In genomic region chr19:35937345-35938281, GRCh38 we compare ENCODE assay signal across 9 cellular contexts. TPM values are rescaled to one million over a fixed set of nuclear protein-coding genes. Genes with fewer than 3 reads are reported as not detected.
DNase-seq lines count a peak whose midpoint lies in the region; ATAC-seq and TF ChIP-seq lines count a peak whose summit lies in the region.
"Had no signal": no experiment of that assay in that cellular context is flagged by ENCODE, and none has a peak within 500 bp of the region (broad histone marks: within the 10 kb centered on the region; RNA-seq: fewer than 3 reads in every experiment).

No MANE protein-coding gene starts in this region.

- intact Hi-C loops in sciatic nerve (cut with DNase I): no loop called here
- intact Hi-C loops in testis (cut with DNase I; ENCODE audit: low total_unique reads): no loop called here

- DNase-seq in GM12865 (ENCODE audit: low read depth): no peak
- no peak for DNase-seq in fibroblast of villous mesenchyme (ENCODE audit: low read depth)
- DNase-seq in sciatic nerve (ENCODE audit: low spot score): no peak
- no peak for DNase-seq in testis
- DNase-seq in cortex of kidney (lab: John Stamatoyannopoulos, UW): no peak
- DNase-seq in G401 (ENCODE audit: low spot score): no peak

- whole genome bisulfite sequencing in testis, 2 donors: 49 to 56% methylated on average over 11 to 14 of the region's 14 CpGs

- no peak overlapping the region for H3K27ac ChIP-seq in testis

- peak overlapping the region; percentile 74 for H3K4me3 ChIP-seq in GM12865 (ENCODE audit: low read depth, low read length)
- H3K4me3 ChIP-seq in fibroblast of villous mesenchyme (ENCODE audit: low read depth, low read length): peak overlapping the region; percentile 72
- H3K4me3 ChIP-seq in testis: no peak overlapping the region

- no peaks in the 10 kb centered on the region for H3K9me3 ChIP-seq in testis

- TF ChIP-seq POLR2A in testis (IDR thresholded peaks at IDR 0.05): no peak

- H3K4me1 ChIP-seq in testis: peaks cover 19% of the 10 kb centered on the region

- no peaks in the 10 kb centered on the region for H3K36me3 ChIP-seq in testis (ENCODE audit: low read depth, missing control alignments)

- TF ChIP-seq CTCF in GM12865 (IDR thresholded peaks at IDR 0.05; ENCODE audit: insufficient read depth, low read depth, low read length, missing control alignments) (no peak), fibroblast of villous mesenchyme (IDR thresholded peaks at IDR 0.05; ENCODE audit: insufficient read depth, low read depth, low read length) (no peak), testis (IDR thresholded peaks at IDR 0.05) (no peak)

- peak; percentile 15 for ATAC-seq in SK-N-SH treated with all-trans-retinoic acid at 6 μM for 48 hours
- ATAC-seq in sciatic nerve: peak; percentile 4
- ATAC-seq in GM21526 (IDR thresholded peaks at IDR 0.05; ENCODE audit: low FRiP score, unreplicated experiment): no peak

- H3K27me3 ChIP-seq in testis: no peaks in the 10 kb centered on the region

- in situ Hi-C loops in G401 (cut with HindIII; ENCODE audit: low sequenced_read_pairs): no loop called here

TF ChIP-seq in SK-N-SH treated with all-trans-retinoic acid at 6 μM for 48 hours, 23 proteins besides CTCF, POLR2A, EP300 and RAD21:
- TF ChIP-seq GLIS3 (CRISPR knock-in tag; IDR thresholded peaks at IDR 0.05): no peak
- TF ChIP-seq, protein P1, sequence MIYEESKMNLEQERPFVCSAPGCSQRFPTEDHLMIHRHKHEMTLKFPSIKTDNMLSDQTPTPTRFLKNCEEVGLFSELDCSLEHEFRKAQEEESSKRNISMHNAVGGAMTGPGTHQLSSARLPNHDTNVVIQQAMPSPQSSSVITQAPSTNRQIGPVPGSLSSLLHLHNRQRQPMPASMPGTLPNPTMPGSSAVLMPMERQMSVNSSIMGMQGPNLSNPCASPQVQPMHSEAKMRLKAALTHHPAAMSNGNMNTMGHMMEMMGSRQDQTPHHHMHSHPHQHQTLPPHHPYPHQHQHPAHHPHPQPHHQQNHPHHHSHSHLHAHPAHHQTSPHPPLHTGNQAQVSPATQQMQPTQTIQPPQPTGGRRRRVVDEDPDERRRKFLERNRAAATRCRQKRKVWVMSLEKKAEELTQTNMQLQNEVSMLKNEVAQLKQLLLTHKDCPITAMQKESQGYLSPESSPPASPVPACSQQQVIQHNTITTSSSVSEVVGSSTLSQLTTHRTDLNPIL (CRISPR knock-in tag; IDR thresholded peaks at IDR 0.05; ENCODE audit: low read depth): no peak
- TF ChIP-seq RARB (CRISPR knock-in tag; IDR thresholded peaks at IDR 0.05): no peak
- no peak for TF ChIP-seq ESRRG (CRISPR knock-in tag; IDR thresholded peaks at IDR 0.05)
- TF ChIP-seq TCF4 (CRISPR knock-in tag; IDR thresholded peaks at IDR 0.05; ENCODE audit: borderline replicate concordance): no peak
- no peak for TF ChIP-seq ARNTL (CRISPR knock-in tag; IDR thresholded peaks at IDR 0.05; ENCODE audit: borderline replicate concordance, low read depth)
- no peak for TF ChIP-seq ZFP3 (CRISPR knock-in tag; IDR thresholded peaks at IDR 0.05)
- TF ChIP-seq, protein P2, sequence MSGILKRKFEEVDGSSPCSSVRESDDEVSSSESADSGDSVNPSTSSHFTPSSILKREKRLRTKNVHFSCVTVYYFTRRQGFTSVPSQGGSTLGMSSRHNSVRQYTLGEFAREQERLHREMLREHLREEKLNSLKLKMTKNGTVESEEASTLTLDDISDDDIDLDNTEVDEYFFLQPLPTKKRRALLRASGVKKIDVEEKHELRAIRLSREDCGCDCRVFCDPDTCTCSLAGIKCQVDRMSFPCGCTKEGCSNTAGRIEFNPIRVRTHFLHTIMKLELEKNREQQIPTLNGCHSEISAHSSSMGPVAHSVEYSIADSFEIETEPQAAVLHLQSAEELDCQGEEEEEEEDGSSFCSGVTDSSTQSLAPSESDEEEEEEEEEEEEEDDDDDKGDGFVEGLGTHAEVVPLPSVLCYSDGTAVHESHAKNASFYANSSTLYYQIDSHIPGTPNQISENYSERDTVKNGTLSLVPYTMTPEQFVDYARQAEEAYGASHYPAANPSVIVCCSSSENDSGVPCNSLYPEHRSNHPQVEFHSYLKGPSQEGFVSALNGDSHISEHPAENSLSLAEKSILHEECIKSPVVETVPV (CRISPR knock-in tag; IDR thresholded peaks at IDR 0.05): no peak
- no peak for TF ChIP-seq ZFP30 (CRISPR knock-in tag; IDR thresholded peaks at IDR 0.05)
- TF ChIP-seq PATZ1 (CRISPR knock-in tag; IDR thresholded peaks at IDR 0.05; ENCODE audit: borderline replicate concordance): no peak
- TF ChIP-seq ZNF8 (CRISPR knock-in tag; IDR thresholded peaks at IDR 0.05): no peak
- no peak for TF ChIP-seq BACH2 (CRISPR knock-in tag; IDR thresholded peaks at IDR 0.05; ENCODE audit: borderline replicate concordance)
- no peak for TF ChIP-seq CSDC2 (CRISPR knock-in tag; IDR thresholded peaks at IDR 0.05)

RNA-seq across cellular contexts. Expression of gene LRFN3, which starts 1.4 kb away (rescaled TPM):
- total RNA-seq in fibroblast of villous mesenchyme (3.5 and 6.8 TPM in 2 replicates), sciatic nerve (13.1 TPM), testis (10 to 100 TPM; 27.6 to 31.7 TPM)
- 12.7 TPM for polyA plus RNA-seq in testis (ENCODE audit: insufficient read depth, low read depth, low replicate concordance)
- total RNA-seq in G401 (2014; rRNA removed; shearing (Covaris generic)): 6.2 and 15.8 TPM in 2 replicates

RNA-seq across cellular contexts. Expression of gene TYROBP, which starts 29.5 kb away (rescaled TPM):
- total RNA-seq in fibroblast of villous mesenchyme: not detected in 2 replicates
- 104 TPM for total RNA-seq in sciatic nerve
- total RNA-seq in testis: 10 to 100 TPM in 1 of 2 donors, 1 to 10 TPM in 1; 2.9 to 21.7 TPM
- polyA plus RNA-seq in testis (ENCODE audit: insufficient read depth, low read depth, low replicate concordance): 77.5 TPM
- total RNA-seq in G401 (2014; rRNA removed; shearing (Covaris generic)): 7.3 TPM in 1 of 2 replicates, not detected in the other
- total RNA-seq: renal cortical epithelial cell had no signal

RNA-seq across cellular contexts. Expression of gene HCST, which starts 35.3 kb away (rescaled TPM):
- total RNA-seq in fibroblast of villous mesenchyme (0.43 and 0.64 TPM in 2 replicates), sciatic nerve (14.3 TPM), testis (1 to 10 TPM in 1 of 2 donors, under 1 TPM in 1; 0.87 to 3.5 TPM)
- 16.8 TPM for polyA plus RNA-seq in testis (ENCODE audit: insufficient read depth, low read depth, low replicate concordance)
- not detected in 2 replicates for total RNA-seq in G401 (2014; rRNA removed; shearing (Covaris generic))
- total RNA-seq: renal cortical epithelial cell had no signal

RNA-seq across cellular contexts. Expression of gene NFKBID, which starts 37.3 kb away (rescaled TPM):
- total RNA-seq in fibroblast of villous mesenchyme (3.0 and 3.5 TPM in 2 replicates), sciatic nerve (39.3 TPM), testis (1 to 10 TPM; 3.8 to 6.0 TPM)
- 2.8 TPM for polyA plus RNA-seq in testis (ENCODE audit: insufficient read depth, low read depth, low replicate concordance)
- total RNA-seq in G401 (2014; rRNA removed; shearing (Covaris generic)): 4.1 and 8.4 TPM in 2 replicates

RNA-seq across cellular contexts. Expression of gene SDHAF1, which starts 57.4 kb away (rescaled TPM):
- total RNA-seq in fibroblast of villous mesenchyme (12.5 and 15.5 TPM in 2 replicates), sciatic nerve (17.0 TPM), testis (10 to 100 TPM; 40.6 to 55.0 TPM)
- polyA plus RNA-seq in testis (ENCODE audit: insufficient read depth, low read depth, low replicate concordance): 13.0 TPM
- total RNA-seq in G401 (2014; rRNA removed; shearing (Covaris generic)): 41.7 and 46.9 TPM in 2 replicates

Comparison
In these comparisons a context has a peak if more than half of its experiments do, and no peak if none do; other contexts are left out.
1. H3K4me3 ChIP-seq: peak in GM12865 (single experiment) and fibroblast of villous mesenchyme (single experiment); none in testis (0 of 2).